Comparison of ENCODE assay signal across 8 cellular contexts in genomic region chr5:118987988-118988945, GRCh38. TPM values are rescaled to one million over a fixed set of nuclear protein-coding genes. Genes with fewer than 3 reads are reported as not detected.
DNase-seq lines count a peak whose midpoint lies in the region; ATAC-seq, FAIRE-seq and TF ChIP-seq lines count a peak whose summit lies in the region.

A gene with protein sequence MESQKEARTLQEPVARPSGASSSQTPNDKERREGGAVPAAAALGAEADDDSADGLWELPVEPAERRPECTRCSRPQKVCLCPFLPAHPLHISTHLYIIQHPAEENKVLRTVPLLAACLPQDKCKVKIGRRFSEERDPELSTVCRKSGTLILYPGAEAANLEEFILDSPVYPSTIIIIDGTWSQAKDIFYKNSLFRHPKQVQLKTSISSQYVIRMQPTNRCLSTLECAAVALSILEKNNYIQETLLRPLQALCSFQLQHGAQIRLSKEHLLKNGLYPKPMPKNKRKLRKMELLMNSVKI (minus strand): TSS chr5:118988547. CDS start chr5:118988511, 36 bp downstream.

- H3K4me2 ChIP-seq in HepG2 (ENCODE audit: low read depth, low read length), result peak within 1 kb of the TSS; percentile 87

- peak within 1 kb of the TSS; percentile 83 to 91 (median 88) for H3K4me3 Mint-ChIP-seq in CD4-positive, CD25-positive, alpha-beta regulatory T cell
- peak within 1 kb of the TSS; percentile 80 for H3K4me3 Mint-ChIP-seq in dendritic cell treated with granulocyte-macrophage colony-stimulating factor and Interleukin-4, amounts not matched to agents 40 ng/mL and 50 ng/mL, for 4 days

- no peaks in the 10 kb centered on the region for H3K36me3 Mint-ChIP-seq in CD4-positive, CD25-positive, alpha-beta regulatory T cell
- H3K36me3 Mint-ChIP-seq in dendritic cell treated with granulocyte-macrophage colony-stimulating factor and Interleukin-4, amounts not matched to agents 40 ng/mL and 50 ng/mL, for 4 days (ENCODE audit: low read depth), result no peaks in the 10 kb centered on the region

- peak within 1 kb of the TSS; percentile 89 for H3K4me3 ChIP-seq in CD4-positive, CD25-positive, alpha-beta regulatory T cell (ENCODE audit: low read depth, low read length)
- peak within 1 kb of the TSS; percentile 78 to 89 (median 80) for H3K4me3 ChIP-seq in HepG2 (replicated peaks in 1 of 3; ENCODE audit: insufficient read depth in 1 of 3, low read depth in 2 of 3, low read length in 3 of 3)

- H3K9ac ChIP-seq in HepG2 (ENCODE audit: insufficient read depth, low read depth, low read length), result peak within 1 kb of the TSS; percentile 91

- no peaks in the 10 kb centered on the region for H3K79me2 ChIP-seq in HepG2 (ENCODE audit: insufficient read depth, low read length)

- peaks cover 0 to 19% (median 8%) of the 10 kb centered on the region in 4 donors for H3K4me1 Mint-ChIP-seq in CD4-positive, CD25-positive, alpha-beta regulatory T cell
- H3K4me1 Mint-ChIP-seq in dendritic cell treated with granulocyte-macrophage colony-stimulating factor and Interleukin-4, amounts not matched to agents 40 ng/mL and 50 ng/mL, for 4 days (ENCODE audit: low read depth), result peaks cover 13% of the 10 kb centered on the region

- CTCF ChIA-PET in HepG2 (lab: Yijun Ruan, JAX; ENCODE audit: low intra/inter-chr PET ratio, low total read pairs), result interaction anchor here (0.7 to 2.7 kb wide), 7 partner anchors 11 to 447 kb away, joined by 3 to 44 read pairs (median 4); no protein-coding TSS in a partner anchor

- FAIRE-seq in HepG2 (lab: Jason Lieb, UNC), result peak; percentile 84

- WGBS in HepG2 (ENCODE audit: low lambda C conversion rate), result under 1% methylated on average over 31 of the region's 79 CpGs

- peak; percentile 93 for TF ChIP-seq CTCF in HepG2 (CRISPR knock-in tag; IDR thresholded peaks at IDR 0.05)

- peaks cover 0 to 7% (median 2%) of the 10 kb centered on the region in 7 donors for H3K9me3 Mint-ChIP-seq in CD4-positive, CD25-positive, alpha-beta regulatory T cell
- H3K9me3 Mint-ChIP-seq in dendritic cell treated with granulocyte-macrophage colony-stimulating factor and Interleukin-4, amounts not matched to agents 40 ng/mL and 50 ng/mL, for 4 days, result no peaks in the 10 kb centered on the region

- H3K9me3 ChIP-seq in CD4-positive, CD25-positive, alpha-beta regulatory T cell (ENCODE audit: control insufficient read depth in 2 of 2, low read length in 2 of 2), result no peaks in the 10 kb centered on the region
- no peaks in the 10 kb centered on the region for H3K9me3 ChIP-seq in HepG2 (ENCODE audit: low read length)

- peaks cover 15% of the 10 kb centered on the region for H3K4me1 ChIP-seq in CD4-positive, CD25-positive, alpha-beta regulatory T cell (ENCODE audit: control insufficient read depth, insufficient read depth, low read length, poor library complexity, severe bottlenecking)
- peaks cover 9% of the 10 kb centered on the region for H3K4me1 ChIP-seq in HepG2 (ENCODE audit: insufficient read depth, low read length)

- no peaks in the 10 kb centered on the region for H4K20me1 ChIP-seq in HepG2 (ENCODE audit: insufficient read depth, low read length)

- peak; percentile 79 to 95 (median 92) for DNase-seq in CD4-positive, CD25-positive, alpha-beta regulatory T cell
- peak; percentile 79 for DNase-seq in NCI-H526 treated with DMSO at 0.1 percent for 48 hours (lab: John Stamatoyannopoulos, UW)
- peak; percentile 86 for DNase-seq in activated CD4-positive, alpha-beta T cell treated with anti-CD3 and anti-CD28 coated beads, Interleukin-2, amount 50 U/mL, for 1 hour
- peak; percentile 92 for DNase-seq in HepG2 (ENCODE audit: low spot score)
- peak; percentile 92 to 94 for DNase-seq in stimulated activated CD4-positive, alpha-beta T cell treated with anti-CD3 and anti-CD28 coated beads, Interleukin-2, amount 100 ng/mL, for 48 hours

- peak within 1 kb of the TSS; percentile 7 to 72 (median 45) for H3K27ac Mint-ChIP-seq in CD4-positive, CD25-positive, alpha-beta regulatory T cell
- H3K27ac Mint-ChIP-seq in dendritic cell treated with granulocyte-macrophage colony-stimulating factor and Interleukin-4, amounts not matched to agents 40 ng/mL and 50 ng/mL, for 4 days, result peak within 1 kb of the TSS; percentile 88

- ATAC-seq in CD4-positive, CD25-positive, alpha-beta regulatory T cell (ENCODE audit: low read depth in 2 of 2), result peak; percentile 93 to 94
- ATAC-seq in GM19372 (IDR thresholded peaks at IDR 0.05; ENCODE audit: low read depth, unreplicated experiment) (peak; percentile 90), HG03521 (IDR thresholded peaks at IDR 0.05; ENCODE audit: unreplicated experiment) (peak; percentile 93), HepG2 (peak; percentile 99)

- peak; percentile 96 for TF ChIP-seq RAD21 in HepG2 (CRISPR knock-in tag; IDR thresholded peaks at IDR 0.05)

- peak within 1 kb of the TSS; percentile 91 for H2AFZ ChIP-seq in HepG2 (ENCODE audit: low read length)

- intact Hi-C loops in dendritic cell treated with granulocyte-macrophage colony-stimulating factor and Interleukin-4, amounts not matched to agents 40 ng/mL and 50 ng/mL, for 4 days (cut with micrococcal nuclease), result loop anchor here (1.0 to 10.0 kb wide), 5 partner anchors 84 to 464 kb away; partner anchors contain the start of genes DMXL1 and HSD17B4
- intact Hi-C loops in HepG2 (cut with micrococcal nuclease; ENCODE audit: unreplicated experiment), result loop anchor here (1.0 to 10.0 kb wide), 7 partner anchors 34 to 1469 kb away; partner anchors contain the start of gene DMXL1

- no TSS peak for BruUV-seq in HepG2 (replicated peaks; lab: Mats Ljungman, UMichigan)

- in situ Hi-C loops in HepG2 (cut with HindIII; ENCODE audit: extremely low pct_ligation_motif_present, low pct_unique_long_range_greater_than_20kb), result loop anchor here (10.0 kb wide), 1 partner anchor 427 kb away; no protein-coding TSS in a partner anchor

- peaks cover 9% of the 10 kb centered on the region for H3K27me3 Mint-ChIP-seq in CD4-positive, CD25-positive, alpha-beta regulatory T cell
- peaks cover 2% of the 10 kb centered on the region for H3K27me3 Mint-ChIP-seq in dendritic cell treated with granulocyte-macrophage colony-stimulating factor and Interleukin-4, amounts not matched to agents 40 ng/mL and 50 ng/mL, for 4 days

- peak within 1 kb of the TSS; percentile 67 for H3K27ac ChIP-seq in CD4-positive, CD25-positive, alpha-beta regulatory T cell (ENCODE audit: insufficient read depth, low read length, poor library complexity, severe bottlenecking)
- peak within 1 kb of the TSS; percentile 90 for H3K27ac ChIP-seq in HepG2 (ENCODE audit: extremely low read length, insufficient read depth, low read length)

- TF ChIP-seq POLR2A in HepG2 (IDR thresholded peaks at IDR 0.05; ENCODE audit: insufficient read depth in 1 of 2, low read depth in 2 of 2, low read length in 2 of 2), result peak; percentile 60 to 64; a peak in 3 of 4 replicates

- no peaks in the 10 kb centered on the region for H3K36me3 ChIP-seq in CD4-positive, CD25-positive, alpha-beta regulatory T cell (ENCODE audit: control insufficient read depth, insufficient read depth, low read length)
- no peaks in the 10 kb centered on the region for H3K36me3 ChIP-seq in HepG2 (replicated peaks in 1 of 2; ENCODE audit: control insufficient read depth in 1 of 2, insufficient read depth in 2 of 2, low read length in 2 of 2)

- POLR2A ChIA-PET in HepG2 (lab: Yijun Ruan, JAX), result interaction anchor here (0.8 to 2.9 kb wide), 9 partner anchors 9 to 463 kb away, joined by 3 to 11 read pairs (median 3); partner anchors contain the start of gene DMXL1

- no peaks in the 10 kb centered on the region for H3K27me3 ChIP-seq in CD4-positive, CD25-positive, alpha-beta regulatory T cell (ENCODE audit: control insufficient read depth, insufficient read depth, low read length)
- no peaks in the 10 kb centered on the region; a peak in 1 of 5 replicates for H3K27me3 ChIP-seq in HepG2 (ENCODE audit: control insufficient read depth in 1 of 2, insufficient read depth in 2 of 2, low read length in 2 of 2)

- 0 out of 4 replicates have a peak, but pooled peaks have one; percentile 3 to 19 for TF ChIP-seq EP300 in HepG2 (IDR thresholded peaks at IDR 0.05; ENCODE audit: low read depth in 2 of 2, low read length in 2 of 2)
- TF ChIP-seq EP300 in HepG2 (CRISPR knock-in tag; IDR thresholded peaks at IDR 0.05; ENCODE audit: borderline replicate concordance), result no peak

TF ChIP-seq in HepG2, 621 proteins besides CTCF, POLR2A, EP300 and RAD21 (continues in another document):
- TF ChIP-seq TRIM24 (CRISPR knock-in tag; IDR thresholded peaks at IDR 0.05), result no peak
- TF ChIP-seq, protein P1, sequence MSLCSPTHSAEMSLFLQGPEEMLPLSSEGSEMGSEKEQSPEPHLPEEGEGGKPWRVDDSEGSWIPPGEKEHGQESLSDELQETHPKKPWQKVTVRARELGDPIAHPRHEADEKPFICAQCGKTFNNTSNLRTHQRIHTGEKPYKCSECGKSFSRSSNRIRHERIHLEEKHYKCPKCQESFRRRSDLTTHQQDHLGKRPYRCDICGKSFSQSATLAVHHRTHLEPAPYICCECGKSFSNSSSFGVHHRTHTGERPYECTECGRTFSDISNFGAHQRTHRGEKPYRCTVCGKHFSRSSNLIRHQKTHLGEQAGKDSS (CRISPR knock-in tag; IDR thresholded peaks at IDR 0.05; ENCODE audit: borderline replicate concordance, low read depth), result peak; percentile 55

RNA-seq across cellular contexts. Expression of the gene that starts here (rescaled TPM):
- total RNA-seq in CD4-positive, CD25-positive, alpha-beta regulatory T cell, result 1.6 TPM
- 1 to 10 TPM in 3 of 4 donors, under 1 TPM in 1; 0.88 to 1.7 (median 1.6) TPM for polyA plus RNA-seq in CD4-positive, CD25-positive, alpha-beta regulatory T cell
- 6.0 and 7.9 TPM in 2 replicates for total RNA-seq in HepG2 (2016; rRNA removed; fragmentation: Illumina TruSeq; extraction: Trizol)
- 1.7 and 1.8 TPM in 2 replicates for total RNA-seq in HepG2 (2016; cell fraction: cytosol; rRNA removed; fragmentation: Illumina TruSeq; extraction: Trizol; ENCODE audit: low read depth)
- 5.5 and 7.0 TPM in 2 replicates for total RNA-seq in HepG2 (2016; cell fraction: insoluble cytoplasmic fraction; rRNA removed; fragmentation: Illumina TruSeq; extraction: Trizol)
- 2.2 and 2.3 TPM in 2 replicates for total RNA-seq in HepG2 (2016; cell fraction: membrane; rRNA removed; fragmentation: Illumina TruSeq; extraction: Trizol)
- 6.0 and 6.2 TPM in 2 replicates for total RNA-seq in HepG2 (2016; cell fraction: nucleus; rRNA removed; fragmentation: Illumina TruSeq; extraction: Trizol)
- 1.1 and 1.6 TPM in 2 replicates for polyA plus RNA-seq in HepG2 (2011; rRNA removed)
- polyA plus RNA-seq in HepG2 (2011; cell fraction: cytosol; rRNA removed), result 1.5 and 2.7 TPM in 2 replicates
- 2.1 and 2.2 TPM in 2 replicates for polyA plus RNA-seq in HepG2 (2011; cell fraction: nucleus; rRNA removed)
- polyA plus RNA-seq in HepG2 (2012), result 1.5 and 2.0 TPM in 2 replicates
- 0.26 and 0.34 TPM in 2 replicates for polyA plus RNA-seq in HepG2 (2016; cell fraction: cytosol; fragmentation: Illumina TruSeq; extraction: Trizol; ENCODE audit: low read depth)
- 5.9 and 6.0 TPM in 2 replicates for polyA plus RNA-seq in HepG2 (2016; cell fraction: insoluble cytoplasmic fraction; fragmentation: Illumina TruSeq; extraction: Trizol; ENCODE audit: low read depth)
- 0.77 and 0.94 TPM in 2 replicates for polyA plus RNA-seq in HepG2 (2016; cell fraction: membrane; fragmentation: Illumina TruSeq; extraction: Trizol; ENCODE audit: low read depth)
- 3.3 and 3.6 TPM in 2 replicates for polyA plus RNA-seq in HepG2 (2016; cell fraction: nucleus; fragmentation: Illumina TruSeq; extraction: Trizol; ENCODE audit: insufficient read depth, low read depth)
- 2.5 and 4.5 TPM in 2 replicates for polyA minus RNA-seq in HepG2 (2011; rRNA and poly(A)+ RNA removed; ENCODE audit: low replicate concordance)
- 2.6 and 4.8 TPM in 2 replicates for polyA minus RNA-seq in HepG2 (2011; cell fraction: cytosol; rRNA and poly(A)+ RNA removed)
- 6.5 and 7.1 TPM in 2 replicates for polyA minus RNA-seq in HepG2 (2011; cell fraction: nucleus; rRNA and poly(A)+ RNA removed)

Comparison
In these comparisons a context has a peak if more than half of its experiments do, and no peak if none do; other contexts are left out.
1. Peak in every context shown above with its lines: DNase-seq, ATAC-seq, H3K4me3 ChIP-seq and H3K27ac ChIP-seq.